In genomic region chr14:94936901-94937321, GRCh38 we compare ENCODE assay signal across 2 cellular contexts.
TF ChIP-seq lines count a peak whose summit lies in the region.

No MANE protein-coding gene starts in this region.

TF ChIP-seq in GM23338, 12 proteins besides CTCF, POLR2A, EP300 and RAD21:
- no peak for TF ChIP-seq EZH2 (IDR thresholded peaks at IDR 0.05; ENCODE audit: low read depth, unreplicated experiment)
- no peak for TF ChIP-seq CREB1 (CRISPR knock-in tag; IDR thresholded peaks at IDR 0.05; ENCODE audit: low read depth)
- TF ChIP-seq ZNF114 (CRISPR knock-in tag; IDR thresholded peaks at IDR 0.05), result no peak
- no peak for TF ChIP-seq NANOG (IDR thresholded peaks at IDR 0.05; ENCODE audit: borderline replicate concordance)
- no peak for TF ChIP-seq POLR2AphosphoS5 (IDR thresholded peaks at IDR 0.05; ENCODE audit: low read depth)
- TF ChIP-seq ETS1 (IDR thresholded peaks at IDR 0.05), result no peak
- TF ChIP-seq ZNF331 (CRISPR knock-in tag; IDR thresholded peaks at IDR 0.05; ENCODE audit: low read depth), result no peak
- no peak for TF ChIP-seq EZH2phosphoT487 (IDR thresholded peaks at IDR 0.05; ENCODE audit: unreplicated experiment)
- no peak for TF ChIP-seq JUNB (IDR thresholded peaks at IDR 0.05; ENCODE audit: unreplicated experiment)
- no peak for TF ChIP-seq STAT1 (IDR thresholded peaks at IDR 0.05; ENCODE audit: unreplicated experiment)
- TF ChIP-seq REST (IDR thresholded peaks at IDR 0.05; ENCODE audit: unreplicated experiment), result no peak
- no peak for TF ChIP-seq ZNF462 (CRISPR knock-in tag; IDR thresholded peaks at IDR 0.05)

TF ChIP-seq in H1, 55 proteins besides CTCF, POLR2A, EP300 and RAD21:
- TF ChIP-seq EGR1 (IDR thresholded peaks at IDR 0.05; ENCODE audit: borderline replicate concordance, low read depth, low read length), result no peak
- no peak for TF ChIP-seq CBX8 (IDR thresholded peaks at IDR 0.05; ENCODE audit: borderline replicate concordance, low read depth, low read length)
- TF ChIP-seq USF2 (IDR thresholded peaks at IDR 0.05; ENCODE audit: low read length), result no peak
- TF ChIP-seq NRF1 (IDR thresholded peaks at IDR 0.05; ENCODE audit: low read depth, low read length), result no peak
- TF ChIP-seq JUND (IDR thresholded peaks at IDR 0.05; ENCODE audit: low read length), result no peak
- TF ChIP-seq GABPA (IDR thresholded peaks at IDR 0.05; ENCODE audit: borderline replicate concordance, insufficient read depth, low read length), result no peak
- TF ChIP-seq KDM4A (IDR thresholded peaks at IDR 0.05; ENCODE audit: low read depth, low read length, severe bottlenecking), result no peak
- no peak for TF ChIP-seq ATF2 (IDR thresholded peaks at IDR 0.05; ENCODE audit: low read length)
- no peak for TF ChIP-seq TAF7 (optimal IDR thresholded peaks at IDR 0.05; ENCODE audit: borderline replicate concordance, low read depth, low read length)
- no peak for TF ChIP-seq BCL11A (IDR thresholded peaks at IDR 0.05; ENCODE audit: low read depth in 2 of 2, low read length in 2 of 2)
- TF ChIP-seq TCF12 (IDR thresholded peaks at IDR 0.05; ENCODE audit: low read depth, low read length), result no peak
TF ChIP-seq in H1: peak in this region for 0.
